In the genomic region with DNA sequence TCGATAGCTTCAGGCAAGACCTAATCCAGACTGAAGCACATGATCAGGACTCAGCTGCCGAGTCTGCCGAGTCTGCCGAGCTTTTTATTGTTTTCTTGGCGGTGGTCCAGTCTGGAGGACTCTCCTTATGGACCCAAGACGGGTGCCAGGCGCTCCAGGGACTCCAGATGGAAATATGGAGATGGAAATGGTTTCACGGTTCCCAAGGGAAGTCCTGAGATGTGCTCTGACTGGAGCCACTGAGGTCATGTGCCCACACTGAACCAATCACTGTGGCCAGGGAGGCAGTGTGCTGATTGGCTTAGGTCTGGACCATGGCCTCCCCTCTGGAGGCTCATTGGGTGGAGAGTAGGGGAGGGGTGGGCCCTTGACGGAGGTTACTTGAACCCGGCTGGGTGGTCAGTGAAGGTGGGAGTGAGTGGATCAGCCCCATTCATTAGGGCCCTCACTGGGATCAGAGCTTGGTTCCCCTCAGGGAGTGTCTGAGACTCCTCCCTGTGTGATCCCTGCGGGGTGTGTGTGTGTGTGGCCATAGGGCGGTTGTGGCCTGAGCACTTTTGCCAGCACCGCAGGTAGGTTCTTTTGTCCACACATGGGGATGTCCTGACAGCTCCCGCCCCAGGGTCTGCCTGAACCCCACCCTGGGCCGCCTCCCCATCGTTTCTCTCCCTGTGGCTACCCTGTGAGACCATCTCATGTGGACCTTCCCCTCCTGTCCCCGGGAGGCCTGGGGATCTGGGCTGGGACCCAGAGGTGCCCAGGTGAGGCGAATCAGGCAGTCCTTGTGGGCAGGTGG, we compare ENCODE assay signal across 8 cellular contexts. TPM values are rescaled to one million over a fixed set of nuclear protein-coding genes. Genes with fewer than 3 reads are reported as not detected.
DNase-seq lines count a peak whose midpoint lies in the region; ATAC-seq and TF ChIP-seq lines count a peak whose summit lies in the region.

No MANE protein-coding gene starts in this region.

- H3K27me3 ChIP-seq in SJSA1 (replicated peaks), result no peaks in the 10 kb centered on the region; the same call in 1 of the 2 replicates

- peaks cover 6% of the 10 kb centered on the region for H3K9me3 ChIP-seq in SJSA1 (replicated peaks)

- no peaks in the 10 kb centered on the region for H3K4me1 ChIP-seq in SJSA1 (replicated peaks)

- no peak overlapping the region for H3K4me3 ChIP-seq in NB4 (ENCODE audit: low read depth, low read length)
- H3K4me3 ChIP-seq in SJSA1, result no peak overlapping the region
- no peak overlapping the region for H3K4me3 ChIP-seq in coronary artery

- DNase-seq in DMS153 (lab: John Stamatoyannopoulos, UW), result peak; percentile 88
- DNase-seq in NB4 (ENCODE audit: low read depth), result peak; percentile 39
- DNase-seq in SJSA1 (ENCODE audit: low read depth in 1 of 2, low spot score in 2 of 2), result peak; percentile 31 to 58
- DNase-seq in kidney tubule cell (ENCODE audit: low spot score), result peak; percentile 19
- DNase-seq in coronary artery (ENCODE audit: low spot score), result no peak
- DNase-seq in SIG-M5 (lab: John Stamatoyannopoulos, UW), result no peak

- peaks cover 34% of the 10 kb centered on the region for H3K36me3 ChIP-seq in SJSA1

- no peak for ATAC-seq in HG02759 (IDR thresholded peaks at IDR 0.05; ENCODE audit: unreplicated experiment)
- ATAC-seq in GM21737 (IDR thresholded peaks at IDR 0.05; ENCODE audit: unreplicated experiment), result no peak

- TF ChIP-seq POLR2A in NB4 (IDR thresholded peaks at IDR 0.05; ENCODE audit: extremely low read depth, insufficient read length), result no peak

- TF ChIP-seq CTCF in NB4 (IDR thresholded peaks at IDR 0.05; ENCODE audit: low read depth, low read length) (no peak), coronary artery (IDR thresholded peaks at IDR 0.05) (no peak)

- no peak overlapping the region for H3K27ac ChIP-seq in SJSA1
- no peak overlapping the region for H3K27ac ChIP-seq in coronary artery

RNA-seq across cellular contexts. Expression of a gene that starts 14.0 kb away (rescaled TPM):
- 81.8 and 84.1 TPM in 2 replicates for total RNA-seq in SJSA1 (2014; rRNA removed; shearing (Covaris generic))

RNA-seq across cellular contexts. Expression of a gene that starts 33.0 kb away (rescaled TPM):
- 2.2 and 5.3 TPM in 2 replicates for total RNA-seq in SJSA1 (2014; rRNA removed; shearing (Covaris generic))

RNA-seq across cellular contexts. Expression of a gene that starts 55.1 kb away (rescaled TPM):
- total RNA-seq in SJSA1 (2014; rRNA removed; shearing (Covaris generic)), result 205 and 232 TPM in 2 replicates

RNA-seq across cellular contexts. Expression of a gene that starts 55.6 kb away (rescaled TPM):
- total RNA-seq in SJSA1 (2014; rRNA removed; shearing (Covaris generic)), result 506 and 974 TPM in 2 replicates

Comparison
In these comparisons a context has a peak if more than half of its experiments do, and no peak if none do; other contexts are left out.
1. DNase-seq: peak in DMS153 (single experiment), NB4 (single experiment), SJSA1 (2 of 2) and kidney tubule cell (single experiment); none in coronary artery (single experiment) and SIG-M5 (single experiment).